ENCODE assay signal across 9 cellular contexts in the genomic region with DNA sequence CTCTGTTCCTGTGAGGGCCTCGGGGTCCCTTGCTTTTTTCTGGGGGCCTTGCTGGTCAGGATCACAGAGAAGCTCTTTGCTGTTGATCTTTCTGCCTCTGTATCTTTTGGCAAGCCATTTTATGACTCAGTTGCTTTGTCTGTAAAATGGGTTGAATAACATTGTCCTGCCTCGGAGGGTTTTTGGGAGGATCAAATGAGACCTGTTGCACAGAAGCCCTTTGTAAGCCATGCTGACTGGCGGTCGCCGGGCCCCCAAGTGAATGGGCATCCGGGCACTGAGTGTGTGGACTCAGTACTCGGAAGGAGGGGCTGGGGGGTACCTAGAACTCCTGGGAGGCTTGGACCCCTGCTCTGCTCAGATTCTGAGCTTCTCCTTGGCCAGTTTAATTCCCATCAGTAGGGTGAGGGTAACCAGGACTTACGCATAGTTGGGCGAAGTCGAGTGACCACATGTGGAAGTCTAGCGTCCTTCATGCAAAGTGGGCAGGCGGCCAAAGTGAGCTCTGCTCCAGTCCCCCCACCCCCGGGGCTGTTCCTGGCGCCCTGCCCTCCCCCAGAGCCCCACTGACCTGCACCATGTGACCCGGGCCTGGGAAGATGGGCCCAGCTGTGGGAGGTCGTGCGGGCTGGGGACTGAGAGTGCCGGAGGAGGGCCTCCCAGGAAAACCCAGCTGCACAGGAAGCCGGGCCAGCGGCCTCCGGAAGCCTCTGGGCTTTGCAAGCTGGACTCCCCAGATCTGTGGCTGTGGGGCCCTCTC.
DNase-seq lines count a peak whose midpoint lies in the region; ATAC-seq, FAIRE-seq and TF ChIP-seq lines count a peak whose summit lies in the region.
"Had no signal": no experiment of that assay in that cellular context is flagged by ENCODE, and none has a peak within 500 bp of the region (broad histone marks: within the 10 kb centered on the region; RNA-seq: fewer than 3 reads in every experiment).

No MANE protein-coding gene starts in this region.

- no peaks in the 10 kb centered on the region for H3K36me3 Mint-ChIP-seq in activated naive CD4-positive, alpha-beta T cell treated with anti-CD3 and anti-CD28 coated beads for 36 hours (ENCODE audit: low read depth)

- H3K4me1 ChIP-seq in endothelial cell of umbilical vein (ENCODE audit: control insufficient read depth, extremely low read depth, insufficient read depth, low read length) = peaks cover 46% of the 10 kb centered on the region
- peaks cover 32% of the 10 kb centered on the region for H3K4me1 ChIP-seq in mucosa of descending colon (ENCODE audit: low read depth)

- no peaks in the 10 kb centered on the region for H3K9me1 ChIP-seq in endothelial cell of umbilical vein (replicated peaks; ENCODE audit: control insufficient read depth, extremely low read depth, insufficient read depth, low read length)

- intact Hi-C loops in activated naive CD4-positive, alpha-beta T cell treated with anti-CD3 and anti-CD28 coated beads for 36 hours (cut with micrococcal nuclease) = no loop called here
- intact Hi-C loops in endothelial cell of umbilical vein (cut with micrococcal nuclease) = loop anchor here (2.0 kb wide), 2 partner anchors 20 to 36 kb away; no protein-coding TSS in a partner anchor
- intact Hi-C loops in mucosa of descending colon (cut with DNase I, micrococcal nuclease) = loop anchor here in 1 of 2 donors (5.0 kb wide), 1 partner anchor 68 kb away; no protein-coding TSS in a partner anchor

- H3K9me3 ChIP-seq in endothelial cell of umbilical vein (replicated peaks; ENCODE audit: control insufficient read depth, insufficient read depth, low read length) (no peaks in the 10 kb centered on the region), mucosa of descending colon (no peaks in the 10 kb centered on the region)

- no peak overlapping the region for H3K9ac ChIP-seq in endothelial cell of umbilical vein (replicated peaks; ENCODE audit: extremely low read depth, insufficient read depth, low read length)

- CTCF ChIA-PET in activated naive CD4-positive, alpha-beta T cell treated with anti-CD3 and anti-CD28 coated beads for 36 hours (lab: Charles Lee) = interaction anchor here (0.7 to 3.3 kb wide), 3 partner anchors 12 to 24 kb away, joined by 3 to 15 read pairs (median 8); no protein-coding TSS in a partner anchor
- CTCF ChIA-PET in endothelial cell of umbilical vein (lab: Charles Lee) = interaction anchor here (0.6 to 9.9 kb wide), 15 partner anchors 11 to 336 kb away, joined by 3 to 128 read pairs (median 5); no protein-coding TSS in a partner anchor

- FAIRE-seq in endothelial cell of umbilical vein (lab: Jason Lieb, UNC) (peak; percentile 78), GM12891 (lab: Jason Lieb, UNC) (no peak)

- DNase-seq in activated naive CD4-positive, alpha-beta T cell treated with anti-CD3 and anti-CD28 coated beads for 36 hours = no peak
- no peak for DNase-seq in activated naive CD4-positive, alpha-beta T cell (lab: John Stamatoyannopoulos, UW)
- peak; percentile 72 for DNase-seq in endothelial cell of umbilical vein (ENCODE audit: low read depth, low spot score)
- peak; percentile 75 to 88 (median 83) for DNase-seq in mucosa of descending colon
- DNase-seq in NCI-H1694 (lab: John Stamatoyannopoulos, UW) = no peak
- DNase-seq in DMS153 (lab: John Stamatoyannopoulos, UW) = no peak
- no peak for DNase-seq in GM12891 (ENCODE audit: insufficient read length, low spot score)
- DNase-seq: NCI-H526 treated with DMSO at 0.1 percent for 48 hours had no signal

- TF ChIP-seq POLR2A in endothelial cell of umbilical vein (IDR thresholded peaks at IDR 0.05; ENCODE audit: low read depth, low read length) = no peak
- no peak for TF ChIP-seq POLR2A in GM12891 (IDR thresholded peaks at IDR 0.05; ENCODE audit: low read depth, low read length)

- H3K27ac ChIP-seq in endothelial cell of umbilical vein (ENCODE audit: insufficient read depth, low read depth, low read length) = peak overlapping the region; percentile 40

- H3K4me2 ChIP-seq in endothelial cell of umbilical vein (ENCODE audit: insufficient read depth, low read length) = no peak overlapping the region

- H3K27me3 ChIP-seq in endothelial cell of umbilical vein (ENCODE audit: control insufficient read depth in 2 of 2, insufficient read depth in 2 of 2, low read length in 2 of 2) = no peaks in the 10 kb centered on the region

- peak overlapping the region; percentile 30 for H3K27ac Mint-ChIP-seq in activated naive CD4-positive, alpha-beta T cell treated with anti-CD3 and anti-CD28 coated beads for 36 hours

- POLR2A ChIA-PET in endothelial cell of umbilical vein (lab: Charles Lee) = no interaction called here

- TF ChIP-seq CTCF in endothelial cell of umbilical vein (IDR thresholded peaks at IDR 0.05; ENCODE audit: extremely low read depth in 1 of 2, insufficient read depth in 1 of 2, low read depth in 1 of 2, low read length in 2 of 2) = no peak
- no peak for TF ChIP-seq CTCF in mucosa of descending colon (IDR thresholded peaks at IDR 0.05)

- BruUV-seq in endothelial cell of umbilical vein (replicated peaks; lab: Mats Ljungman, UMichigan) = no TSS peak

- H3K36me3 ChIP-seq in endothelial cell of umbilical vein (ENCODE audit: control insufficient read depth in 2 of 2, extremely low read depth in 1 of 2, insufficient read depth in 2 of 2, low read length in 2 of 2) (no peaks in the 10 kb centered on the region), mucosa of descending colon (ENCODE audit: low read depth) (no peaks in the 10 kb centered on the region)

- no peak overlapping the region for H3K4me3 ChIP-seq in endothelial cell of umbilical vein (replicated peaks in 1 of 3; ENCODE audit: insufficient read depth in 1 of 3, low read depth in 1 of 3, low read length in 3 of 3)
- no peak overlapping the region for H3K4me3 ChIP-seq in mucosa of descending colon

- H3K9me3 Mint-ChIP-seq in activated naive CD4-positive, alpha-beta T cell treated with anti-CD3 and anti-CD28 coated beads for 36 hours = no peaks in the 10 kb centered on the region

- no peaks in the 10 kb centered on the region for H3K79me2 ChIP-seq in endothelial cell of umbilical vein (ENCODE audit: control insufficient read depth, insufficient read depth, low read length)

- no peaks in the 10 kb centered on the region for H4K20me1 ChIP-seq in endothelial cell of umbilical vein (replicated peaks; ENCODE audit: control insufficient read depth, extremely low read depth, insufficient read depth, low read length)

- no peak overlapping the region for H3K4me3 Mint-ChIP-seq in activated naive CD4-positive, alpha-beta T cell treated with anti-CD3 and anti-CD28 coated beads for 36 hours

- dilution Hi-C loops in endothelial cell of umbilical vein (cut with MboI; ENCODE audit: extremely low pct_ligation_motif_present, low sequenced_read_pairs) = no loop called here

- peak; percentile 17 for ATAC-seq in mucosa of descending colon
- no peak for ATAC-seq in HG02938 (IDR thresholded peaks at IDR 0.05; ENCODE audit: unreplicated experiment)

- no peaks in the 10 kb centered on the region for H3K27me3 Mint-ChIP-seq in activated naive CD4-positive, alpha-beta T cell treated with anti-CD3 and anti-CD28 coated beads for 36 hours (ENCODE audit: low read depth)

- H2AFZ ChIP-seq in endothelial cell of umbilical vein (ENCODE audit: low read depth, low read length) = no peak overlapping the region

- peaks cover 75% of the 10 kb centered on the region for H3K4me1 Mint-ChIP-seq in activated naive CD4-positive, alpha-beta T cell treated with anti-CD3 and anti-CD28 coated beads for 36 hours (ENCODE audit: low read depth)

TF ChIP-seq in endothelial cell of umbilical vein, 7 proteins besides CTCF, POLR2A, EP300 and RAD21:
- TF ChIP-seq POLR2AphosphoS5 (IDR thresholded peaks at IDR 0.05; ENCODE audit: insufficient read depth, low read depth, low read length) (peak; percentile 61), JUN (IDR thresholded peaks at IDR 0.05; ENCODE audit: borderline replicate concordance, insufficient read depth, insufficient read length, low read depth) (no peak)

TF ChIP-seq in GM12891, 5 proteins besides CTCF, POLR2A, EP300 and RAD21:
- no peak for TF ChIP-seq PAX5 (IDR thresholded peaks at IDR 0.05; ENCODE audit: insufficient read depth, low read length, severe bottlenecking)
- no peak for TF ChIP-seq POU2F2 (IDR thresholded peaks at IDR 0.05; ENCODE audit: low read depth, low read length)
- no peak for TF ChIP-seq TAF1 (IDR thresholded peaks at IDR 0.05; ENCODE audit: low read depth, low read length)
- no peak for TF ChIP-seq POLR2AphosphoS5 (IDR thresholded peaks at IDR 0.05; ENCODE audit: low read depth, low read length)
- TF ChIP-seq SPI1 (IDR thresholded peaks at IDR 0.05; ENCODE audit: low read depth, low read length) = no peak

Comparison
In these comparisons a context has a peak if more than half of its experiments do, and no peak if none do; other contexts are left out.
1. DNase-seq: peak in endothelial cell of umbilical vein (single experiment) and mucosa of descending colon (3 of 3); none in activated naive CD4-positive, alpha-beta T cell treated with anti-CD3 and anti-CD28 coated beads for 36 hours (single experiment), activated naive CD4-positive, alpha-beta T cell (0 of 4), NCI-H1694 (single experiment), DMS153 (single experiment) and GM12891 (single experiment).